Comparison of ENCODE assay signal across 8 cellular contexts in genomic region chr6:32127717-32128592, GRCh38. TPM values are rescaled to one million over a fixed set of nuclear protein-coding genes. Genes with fewer than 3 reads are reported as not detected.
DNase-seq lines count a peak whose midpoint lies in the region; ATAC-seq, FAIRE-seq and TF ChIP-seq lines count a peak whose summit lies in the region.

Gene ATF6B, minus strand, starts transcription at chr6:32128246. Its CDS starts 39 bp downstream, at chr6:32128207.

- 1% methylated on average over 35 to 44 of the region's 44 CpGs for WGBS in body of pancreas, 2 donors

- TF ChIP-seq CTCF in 22Rv1 (IDR thresholded peaks at IDR 0.05) (no peak), body of pancreas (IDR thresholded peaks at IDR 0.05) (no peak)

- intact Hi-C loops in body of pancreas (cut with DNase I) (no loop called here), sciatic nerve (cut with DNase I) (no loop called here)

- ATAC-seq in GM18520 (IDR thresholded peaks at IDR 0.05; ENCODE audit: unreplicated experiment) (peak; percentile 93), HG03064 (IDR thresholded peaks at IDR 0.05; ENCODE audit: low read depth, unreplicated experiment) (peak; percentile 82), body of pancreas (peak; percentile 91), sciatic nerve (peak; percentile 95)

- H3K27me3 ChIP-seq in body of pancreas = no peaks in the 10 kb centered on the region

- H3K27ac ChIP-seq in 22Rv1 (peak within 1 kb of the TSS; percentile 86), body of pancreas (peak within 1 kb of the TSS; percentile 68 to 95 (median 86))

- FAIRE-seq in TTC549 (lab: Jason Lieb, UNC) = peak; percentile 89

- TF ChIP-seq POLR2A in body of pancreas (IDR thresholded peaks at IDR 0.05) = peak in 2 of 3 donors; percentile 76 to 81

- no peaks in the 10 kb centered on the region for H3K9me3 ChIP-seq in body of pancreas

- H3K36me3 ChIP-seq in body of pancreas (replicated peaks in 1 of 2; ENCODE audit: insufficient read depth in 1 of 2, low read depth in 2 of 2) = peaks cover 0 to 3% of the 10 kb centered on the region in 2 donors

- H3K4me3 ChIP-seq in body of pancreas = peak within 1 kb of the TSS; percentile 72 to 88

- peak; percentile 93 for DNase-seq in NCI-H2107 treated with DMSO at 0.1 percent for 48 hours (lab: John Stamatoyannopoulos, UW; ENCODE audit: unreplicated experiment)
- peak; percentile 98 to 100 (median 100) for DNase-seq in body of pancreas
- peak; percentile 99 for DNase-seq in iPS DF 19.7 (ENCODE audit: low read depth, low spot score)
- DNase-seq in sciatic nerve (ENCODE audit: low spot score) = peak; percentile 99

- peaks cover 38% of the 10 kb centered on the region for H3K4me1 ChIP-seq in body of pancreas

RNA-seq across cellular contexts. Expression of gene ATF6B, which starts in this region (rescaled TPM):
- total RNA-seq in body of pancreas (10 to 100 TPM; 26.5 to 32.3 TPM), sciatic nerve (88.4 TPM)

Comparison
In these comparisons a context has a peak if more than half of its experiments do, and no peak if none do; other contexts are left out.
1. Peak in every context shown above with its lines: DNase-seq, ATAC-seq, H3K4me3 ChIP-seq and H3K27ac ChIP-seq.